ENCODE assay signal across 1 cellular context in the genomic region with DNA sequence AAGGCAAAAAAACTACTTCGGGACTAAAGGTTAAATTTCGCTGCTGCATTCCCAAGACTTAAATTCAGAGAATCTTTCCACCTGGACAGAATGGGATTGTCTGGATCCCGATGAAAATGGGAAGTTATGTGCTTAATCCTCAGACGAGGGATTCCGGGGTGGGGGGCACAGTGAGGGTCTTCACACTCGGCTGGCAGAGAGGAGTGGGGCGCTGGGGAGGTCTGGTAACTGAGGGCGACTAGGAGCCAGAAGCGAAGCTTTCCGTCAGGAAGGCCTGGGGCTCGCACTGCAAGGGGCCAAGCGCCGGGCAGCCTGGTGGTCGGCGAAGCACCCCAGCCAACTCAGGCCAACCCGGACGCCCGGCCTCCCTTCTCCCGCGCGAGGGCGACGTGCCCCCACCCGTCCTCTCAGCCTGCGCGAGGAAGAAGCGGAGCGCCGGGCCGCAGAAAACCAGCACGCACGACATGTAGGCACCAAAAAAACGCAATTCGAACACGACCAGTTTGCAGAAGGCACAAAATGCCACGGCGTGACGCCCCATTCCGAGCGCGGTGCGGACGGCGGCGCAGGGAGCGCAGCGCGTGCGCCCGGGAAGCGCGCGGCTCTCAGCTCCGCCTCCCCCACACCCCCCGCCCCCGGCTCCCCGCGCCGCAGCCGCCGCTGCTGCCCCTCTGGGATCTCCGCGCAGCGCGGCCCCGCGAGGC.
TF ChIP-seq lines count a peak whose summit lies in the region.

No MANE protein-coding gene starts in this region.

TF ChIP-seq in HepG2, 621 proteins besides CTCF, POLR2A, EP300 and RAD21 (continued from another document and continues in another):
- TF ChIP-seq, protein P1, sequence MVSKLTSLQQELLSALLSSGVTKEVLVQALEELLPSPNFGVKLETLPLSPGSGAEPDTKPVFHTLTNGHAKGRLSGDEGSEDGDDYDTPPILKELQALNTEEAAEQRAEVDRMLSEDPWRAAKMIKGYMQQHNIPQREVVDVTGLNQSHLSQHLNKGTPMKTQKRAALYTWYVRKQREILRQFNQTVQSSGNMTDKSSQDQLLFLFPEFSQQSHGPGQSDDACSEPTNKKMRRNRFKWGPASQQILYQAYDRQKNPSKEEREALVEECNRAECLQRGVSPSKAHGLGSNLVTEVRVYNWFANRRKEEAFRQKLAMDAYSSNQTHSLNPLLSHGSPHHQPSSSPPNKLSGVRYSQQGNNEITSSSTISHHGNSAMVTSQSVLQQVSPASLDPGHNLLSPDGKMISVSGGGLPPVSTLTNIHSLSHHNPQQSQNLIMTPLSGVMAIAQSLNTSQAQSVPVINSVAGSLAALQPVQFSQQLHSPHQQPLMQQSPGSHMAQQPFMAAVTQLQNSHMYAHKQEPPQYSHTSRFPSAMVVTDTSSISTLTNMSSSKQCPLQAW (CRISPR knock-in tag; IDR thresholded peaks at IDR 0.05), result peak; percentile 48; the same call in 1 of the 2 replicates
- TF ChIP-seq ZBTB21 (CRISPR knock-in tag; IDR thresholded peaks at IDR 0.05), result no peak
- TF ChIP-seq ZNF468 (CRISPR knock-in tag; IDR thresholded peaks at IDR 0.05), result no peak
- TF ChIP-seq EEA1 (CRISPR knock-in tag; IDR thresholded peaks at IDR 0.05; ENCODE audit: borderline replicate concordance), result no peak
- peak; percentile 33 for TF ChIP-seq FOSL2 (CRISPR knock-in tag; IDR thresholded peaks at IDR 0.05)
- TF ChIP-seq TCF12 (IDR thresholded peaks at IDR 0.05), result no peak
- no peak for TF ChIP-seq TCF12 (CRISPR knock-in tag; IDR thresholded peaks at IDR 0.05)
- TF ChIP-seq SMARCE1 (IDR thresholded peaks at IDR 0.05; ENCODE audit: borderline replicate concordance), result no peak
- no peak for TF ChIP-seq JUNB (CRISPR knock-in tag; IDR thresholded peaks at IDR 0.05; ENCODE audit: borderline replicate concordance)
- no peak; the same call in 1 of the 2 replicates for TF ChIP-seq TMF1 (CRISPR knock-in tag; IDR thresholded peaks at IDR 0.05; ENCODE audit: low read depth)
- no peak for TF ChIP-seq SETDB1 (CRISPR knock-in tag; IDR thresholded peaks at IDR 0.05; ENCODE audit: borderline replicate concordance)
- no peak for TF ChIP-seq MIER2 (CRISPR knock-in tag; IDR thresholded peaks at IDR 0.05)
- TF ChIP-seq CBFB (CRISPR knock-in tag; IDR thresholded peaks at IDR 0.05), result no peak; the same call in 1 of the 2 replicates
- TF ChIP-seq ZNF180 (CRISPR knock-in tag; IDR thresholded peaks at IDR 0.05; ENCODE audit: borderline replicate concordance, low read depth), result peak; percentile 64; the same call in 1 of the 2 replicates
- TF ChIP-seq ZNF251 (CRISPR knock-in tag; IDR thresholded peaks at IDR 0.05), result 0 out of 2 replicates have a peak, but pooled peaks have one; percentile 58
- peak; percentile 31; the same call in 1 of the 2 replicates for TF ChIP-seq NFYB (CRISPR knock-in tag; IDR thresholded peaks at IDR 0.05)
- TF ChIP-seq, protein P2, sequence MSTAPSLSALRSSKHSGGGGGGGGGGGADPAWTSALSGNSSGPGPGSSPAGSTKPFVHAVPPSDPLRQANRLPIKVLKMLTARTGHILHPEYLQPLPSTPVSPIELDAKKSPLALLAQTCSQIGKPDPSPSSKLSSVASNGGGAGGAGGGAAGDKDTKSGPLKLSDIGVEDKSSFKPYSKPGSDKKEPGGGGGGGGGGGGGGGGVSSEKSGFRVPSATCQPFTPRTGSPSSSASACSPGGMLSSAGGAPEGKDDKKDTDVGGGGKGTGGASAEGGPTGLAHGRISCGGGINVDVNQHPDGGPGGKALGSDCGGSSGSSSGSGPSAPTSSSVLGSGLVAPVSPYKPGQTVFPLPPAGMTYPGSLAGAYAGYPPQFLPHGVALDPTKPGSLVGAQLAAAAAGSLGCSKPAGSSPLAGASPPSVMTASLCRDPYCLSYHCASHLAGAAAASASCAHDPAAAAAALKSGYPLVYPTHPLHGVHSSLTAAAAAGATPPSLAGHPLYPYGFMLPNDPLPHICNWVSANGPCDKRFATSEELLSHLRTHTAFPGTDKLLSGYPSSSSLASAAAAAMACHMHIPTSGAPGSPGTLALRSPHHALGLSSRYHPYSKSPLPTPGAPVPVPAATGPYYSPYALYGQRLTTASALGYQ (CRISPR knock-in tag; IDR thresholded peaks at IDR 0.05), result no peak
- peak; percentile 41; the same call in 1 of the 2 replicates for TF ChIP-seq RXRB (CRISPR knock-in tag; IDR thresholded peaks at IDR 0.05; ENCODE audit: borderline replicate concordance)
- TF ChIP-seq, protein P3, sequence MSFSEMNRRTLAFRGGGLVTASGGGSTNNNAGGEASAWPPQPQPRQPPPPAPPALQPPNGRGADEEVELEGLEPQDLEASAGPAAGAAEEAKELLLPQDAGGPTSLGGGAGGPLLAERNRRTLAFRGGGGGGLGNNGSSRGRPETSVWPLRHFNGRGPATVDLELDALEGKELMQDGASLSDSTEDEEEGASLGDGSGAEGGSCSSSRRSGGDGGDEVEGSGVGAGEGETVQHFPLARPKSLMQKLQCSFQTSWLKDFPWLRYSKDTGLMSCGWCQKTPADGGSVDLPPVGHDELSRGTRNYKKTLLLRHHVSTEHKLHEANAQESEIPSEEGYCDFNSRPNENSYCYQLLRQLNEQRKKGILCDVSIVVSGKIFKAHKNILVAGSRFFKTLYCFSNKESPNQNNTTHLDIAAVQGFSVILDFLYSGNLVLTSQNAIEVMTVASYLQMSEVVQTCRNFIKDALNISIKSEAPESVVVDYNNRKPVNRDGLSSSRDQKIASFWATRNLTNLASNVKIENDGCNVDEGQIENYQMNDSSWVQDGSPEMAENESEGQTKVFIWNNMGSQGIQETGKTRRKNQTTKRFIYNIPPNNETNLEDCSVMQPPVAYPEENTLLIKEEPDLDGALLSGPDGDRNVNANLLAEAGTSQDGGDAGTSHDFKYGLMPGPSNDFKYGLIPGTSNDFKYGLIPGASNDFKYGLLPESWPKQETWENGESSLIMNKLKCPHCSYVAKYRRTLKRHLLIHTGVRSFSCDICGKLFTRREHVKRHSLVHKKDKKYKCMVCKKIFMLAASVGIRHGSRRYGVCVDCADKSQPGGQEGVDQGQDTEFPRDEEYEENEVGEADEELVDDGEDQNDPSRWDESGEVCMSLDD (CRISPR knock-in tag; IDR thresholded peaks at IDR 0.05; ENCODE audit: borderline replicate concordance), result no peak
- TF ChIP-seq HNRNPH1 (optimal IDR thresholded peaks at IDR 0.05; ENCODE audit: low read depth, low read length), result no peak
- TF ChIP-seq RBM22 (optimal IDR thresholded peaks at IDR 0.05; ENCODE audit: low read length), result no peak
- TF ChIP-seq ZNF891 (CRISPR knock-in tag; IDR thresholded peaks at IDR 0.05), result peak; percentile 85
- no peak for TF ChIP-seq PLRG1 (conservative IDR thresholded peaks at IDR 0.05)
- TF ChIP-seq ZBTB7B (CRISPR knock-in tag; IDR thresholded peaks at IDR 0.05), result peak; percentile 80; the same call in 1 of the 2 replicates
- TF ChIP-seq, protein P4, sequence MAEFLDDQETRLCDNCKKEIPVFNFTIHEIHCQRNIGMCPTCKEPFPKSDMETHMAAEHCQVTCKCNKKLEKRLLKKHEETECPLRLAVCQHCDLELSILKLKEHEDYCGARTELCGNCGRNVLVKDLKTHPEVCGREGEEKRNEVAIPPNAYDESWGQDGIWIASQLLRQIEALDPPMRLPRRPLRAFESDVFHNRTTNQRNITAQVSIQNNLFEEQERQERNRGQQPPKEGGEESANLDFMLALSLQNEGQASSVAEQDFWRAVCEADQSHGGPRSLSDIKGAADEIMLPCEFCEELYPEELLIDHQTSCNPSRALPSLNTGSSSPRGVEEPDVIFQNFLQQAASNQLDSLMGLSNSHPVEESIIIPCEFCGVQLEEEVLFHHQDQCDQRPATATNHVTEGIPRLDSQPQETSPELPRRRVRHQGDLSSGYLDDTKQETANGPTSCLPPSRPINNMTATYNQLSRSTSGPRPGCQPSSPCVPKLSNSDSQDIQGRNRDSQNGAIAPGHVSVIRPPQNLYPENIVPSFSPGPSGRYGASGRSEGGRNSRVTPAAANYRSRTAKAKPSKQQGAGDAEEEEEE (CRISPR knock-in tag; IDR thresholded peaks at IDR 0.05; ENCODE audit: borderline replicate concordance), result no peak; the same call in 1 of the 2 replicates
- TF ChIP-seq, protein P5, sequence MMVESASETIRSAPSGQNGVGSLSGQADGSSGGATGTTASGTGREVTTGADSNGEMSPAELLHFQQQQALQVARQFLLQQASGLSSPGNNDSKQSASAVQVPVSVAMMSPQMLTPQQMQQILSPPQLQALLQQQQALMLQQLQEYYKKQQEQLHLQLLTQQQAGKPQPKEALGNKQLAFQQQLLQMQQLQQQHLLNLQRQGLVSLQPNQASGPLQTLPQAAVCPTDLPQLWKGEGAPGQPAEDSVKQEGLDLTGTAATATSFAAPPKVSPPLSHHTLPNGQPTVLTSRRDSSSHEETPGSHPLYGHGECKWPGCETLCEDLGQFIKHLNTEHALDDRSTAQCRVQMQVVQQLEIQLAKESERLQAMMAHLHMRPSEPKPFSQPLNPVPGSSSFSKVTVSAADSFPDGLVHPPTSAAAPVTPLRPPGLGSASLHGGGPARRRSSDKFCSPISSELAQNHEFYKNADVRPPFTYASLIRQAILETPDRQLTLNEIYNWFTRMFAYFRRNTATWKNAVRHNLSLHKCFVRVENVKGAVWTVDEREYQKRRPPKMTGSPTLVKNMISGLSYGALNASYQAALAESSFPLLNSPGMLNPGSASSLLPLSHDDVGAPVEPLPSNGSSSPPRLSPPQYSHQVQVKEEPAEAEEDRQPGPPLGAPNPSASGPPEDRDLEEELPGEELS (CRISPR knock-in tag; IDR thresholded peaks at IDR 0.05), result no peak
- TF ChIP-seq, protein P6, sequence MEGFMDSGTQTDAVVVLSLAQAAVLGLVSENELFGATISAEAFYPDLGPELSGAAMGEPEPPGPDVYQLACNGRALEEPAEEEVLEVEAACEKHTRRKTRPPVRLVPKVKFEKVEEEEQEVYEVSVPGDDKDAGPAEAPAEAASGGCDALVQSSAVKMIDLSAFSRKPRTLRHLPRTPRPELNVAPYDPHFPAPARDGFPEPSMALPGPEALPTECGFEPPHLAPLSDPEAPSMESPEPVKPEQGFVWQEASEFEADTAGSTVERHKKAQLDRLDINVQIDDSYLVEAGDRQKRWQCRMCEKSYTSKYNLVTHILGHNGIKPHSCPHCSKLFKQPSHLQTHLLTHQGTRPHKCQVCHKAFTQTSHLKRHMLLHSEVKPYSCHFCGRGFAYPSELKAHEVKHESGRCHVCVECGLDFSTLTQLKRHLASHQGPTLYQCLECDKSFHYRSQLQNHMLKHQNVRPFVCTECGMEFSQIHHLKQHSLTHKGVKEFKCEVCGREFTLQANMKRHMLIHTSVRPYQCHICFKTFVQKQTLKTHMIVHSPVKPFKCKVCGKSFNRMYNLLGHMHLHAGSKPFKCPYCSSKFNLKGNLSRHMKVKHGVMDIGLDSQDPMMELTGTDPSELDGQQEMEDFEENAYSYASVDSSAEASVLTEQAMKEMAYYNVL (CRISPR knock-in tag; IDR thresholded peaks at IDR 0.05; ENCODE audit: borderline replicate concordance), result no peak
- TF ChIP-seq PCBP2 (optimal IDR thresholded peaks at IDR 0.05; ENCODE audit: low read depth, low read length, poor library complexity, severe bottlenecking), result no peak
- TF ChIP-seq MTA1 (CRISPR knock-in tag; IDR thresholded peaks at IDR 0.05; ENCODE audit: borderline replicate concordance), result no peak
- no peak for TF ChIP-seq KLF12 (CRISPR knock-in tag; IDR thresholded peaks at IDR 0.05; ENCODE audit: borderline replicate concordance)
- TF ChIP-seq, protein P7, sequence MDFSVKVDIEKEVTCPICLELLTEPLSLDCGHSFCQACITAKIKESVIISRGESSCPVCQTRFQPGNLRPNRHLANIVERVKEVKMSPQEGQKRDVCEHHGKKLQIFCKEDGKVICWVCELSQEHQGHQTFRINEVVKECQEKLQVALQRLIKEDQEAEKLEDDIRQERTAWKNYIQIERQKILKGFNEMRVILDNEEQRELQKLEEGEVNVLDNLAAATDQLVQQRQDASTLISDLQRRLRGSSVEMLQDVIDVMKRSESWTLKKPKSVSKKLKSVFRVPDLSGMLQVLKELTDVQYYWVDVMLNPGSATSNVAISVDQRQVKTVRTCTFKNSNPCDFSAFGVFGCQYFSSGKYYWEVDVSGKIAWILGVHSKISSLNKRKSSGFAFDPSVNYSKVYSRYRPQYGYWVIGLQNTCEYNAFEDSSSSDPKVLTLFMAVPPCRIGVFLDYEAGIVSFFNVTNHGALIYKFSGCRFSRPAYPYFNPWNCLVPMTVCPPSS (IDR thresholded peaks at IDR 0.05), result no peak
- TF ChIP-seq, protein P8, sequence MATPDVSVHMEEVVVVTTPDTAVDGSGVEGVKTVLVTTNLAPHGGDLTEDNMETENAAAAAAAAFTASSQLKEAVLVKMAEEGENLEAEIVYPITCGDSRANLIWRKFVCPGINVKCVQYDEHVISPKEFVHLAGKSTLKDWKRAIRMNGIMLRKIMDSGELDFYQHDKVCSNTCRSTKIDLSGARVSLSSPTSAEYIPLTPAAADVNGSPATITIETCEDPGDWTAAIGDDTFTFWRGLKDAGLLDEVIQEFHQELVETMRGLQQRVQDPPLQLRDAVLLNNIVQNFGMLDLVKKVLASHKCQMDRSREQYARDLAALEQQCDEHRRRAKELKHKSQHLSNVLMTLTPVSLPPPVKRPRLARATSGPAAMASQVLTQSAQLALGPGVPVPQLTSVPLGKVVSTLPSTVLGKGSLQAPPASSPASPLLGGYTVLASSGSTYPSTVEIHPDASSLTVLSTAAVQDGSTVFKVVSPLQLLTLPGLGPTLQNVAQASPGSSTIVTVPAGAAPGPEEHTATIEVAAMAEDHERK (CRISPR knock-in tag; IDR thresholded peaks at IDR 0.05; ENCODE audit: low read depth), result no peak
- TF ChIP-seq ERF (CRISPR knock-in tag; IDR thresholded peaks at IDR 0.05), result no peak; the same call in 1 of the 2 replicates
- TF ChIP-seq, protein P9, sequence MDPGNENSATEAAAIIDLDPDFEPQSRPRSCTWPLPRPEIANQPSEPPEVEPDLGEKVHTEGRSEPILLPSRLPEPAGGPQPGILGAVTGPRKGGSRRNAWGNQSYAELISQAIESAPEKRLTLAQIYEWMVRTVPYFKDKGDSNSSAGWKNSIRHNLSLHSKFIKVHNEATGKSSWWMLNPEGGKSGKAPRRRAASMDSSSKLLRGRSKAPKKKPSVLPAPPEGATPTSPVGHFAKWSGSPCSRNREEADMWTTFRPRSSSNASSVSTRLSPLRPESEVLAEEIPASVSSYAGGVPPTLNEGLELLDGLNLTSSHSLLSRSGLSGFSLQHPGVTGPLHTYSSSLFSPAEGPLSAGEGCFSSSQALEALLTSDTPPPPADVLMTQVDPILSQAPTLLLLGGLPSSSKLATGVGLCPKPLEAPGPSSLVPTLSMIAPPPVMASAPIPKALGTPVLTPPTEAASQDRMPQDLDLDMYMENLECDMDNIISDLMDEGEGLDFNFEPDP (CRISPR knock-in tag; conservative IDR thresholded peaks at IDR 0.05), result 0 out of 2 replicates have a peak, but pooled peaks have one; percentile 69
- TF ChIP-seq, protein P10, sequence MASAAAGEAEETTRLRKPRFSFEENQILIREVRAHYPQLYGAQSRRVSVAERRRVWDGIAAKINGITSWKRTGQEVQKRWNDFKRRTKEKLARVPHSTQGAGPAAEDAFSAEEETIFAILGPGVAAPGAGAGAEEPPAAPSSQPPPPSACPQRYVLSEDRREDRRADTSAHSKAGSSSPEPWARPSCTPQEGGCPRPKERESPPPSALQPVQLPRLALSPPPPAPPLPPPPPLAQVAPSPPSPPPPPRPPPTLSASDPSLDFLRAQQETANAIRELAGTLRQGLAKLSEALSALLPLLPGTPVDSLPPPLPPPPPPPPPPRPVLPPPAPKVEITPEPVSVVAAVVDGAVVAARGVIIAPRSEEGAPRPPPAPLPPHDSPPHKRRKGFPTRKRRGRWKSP (CRISPR knock-in tag; IDR thresholded peaks at IDR 0.05), result peak; percentile 96
- 0 out of 2 replicates have a peak, but pooled peaks have one; percentile 37 for TF ChIP-seq ZNF33A (CRISPR knock-in tag; IDR thresholded peaks at IDR 0.05; ENCODE audit: borderline replicate concordance)
- no peak for TF ChIP-seq ZBTB1 (CRISPR knock-in tag; IDR thresholded peaks at IDR 0.05; ENCODE audit: borderline replicate concordance)
- no peak for TF ChIP-seq NFKBIZ (CRISPR knock-in tag; IDR thresholded peaks at IDR 0.05)
- TF ChIP-seq ZZZ3 (CRISPR knock-in tag; IDR thresholded peaks at IDR 0.05; ENCODE audit: borderline replicate concordance), result no peak
- TF ChIP-seq HIVEP1 (CRISPR knock-in tag; IDR thresholded peaks at IDR 0.05), result peak; percentile 79
- no peak; the same call in 1 of the 2 replicates for TF ChIP-seq ZSCAN12 (CRISPR knock-in tag; IDR thresholded peaks at IDR 0.05)
- 0 out of 2 replicates have a peak, but pooled peaks have one; percentile 14 for TF ChIP-seq RARA (CRISPR knock-in tag; IDR thresholded peaks at IDR 0.05)
